Comparison of ENCODE assay signal across 8 cellular contexts in the genomic region with DNA sequence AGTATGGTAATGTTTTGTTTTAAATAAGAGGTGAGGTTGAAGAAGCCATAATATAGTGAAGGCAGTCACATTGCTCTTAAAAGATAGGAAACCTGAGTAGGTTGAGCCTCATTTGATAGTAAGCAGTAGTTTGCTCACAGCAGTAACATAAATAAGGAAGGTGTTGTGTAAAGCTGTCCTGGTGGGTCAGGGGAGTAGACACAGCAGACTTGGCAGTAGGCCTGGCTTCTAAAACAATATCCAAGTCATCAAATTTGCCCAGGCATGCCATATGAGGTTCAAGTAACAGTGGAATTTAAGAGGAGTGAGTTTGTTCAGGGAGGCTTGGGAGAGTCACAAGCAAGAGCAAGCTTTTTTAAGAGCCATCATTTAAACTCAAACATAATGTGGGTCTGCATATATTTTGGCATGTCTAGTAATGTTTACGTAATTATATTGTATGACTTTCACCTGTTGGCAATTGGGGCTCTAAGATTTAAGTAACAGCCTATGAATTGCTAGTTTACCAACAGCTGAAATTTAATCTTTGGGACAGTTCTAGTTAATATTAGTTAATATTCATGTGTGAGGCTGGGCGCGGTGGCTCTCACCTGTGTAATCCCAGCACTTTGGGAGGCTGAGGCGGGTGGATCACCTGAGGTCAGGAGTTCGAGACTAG. TPM values are rescaled to one million over a fixed set of nuclear protein-coding genes. Genes with fewer than 3 reads are reported as not detected.
DNase-seq lines count a peak whose midpoint lies in the region; ATAC-seq and TF ChIP-seq lines count a peak whose summit lies in the region.

No MANE protein-coding gene starts in this region.

- no peak for ATAC-seq in CD4-positive, CD25-positive, alpha-beta regulatory T cell (ENCODE audit: low read depth in 2 of 2)
- no peak for ATAC-seq in activated B cell treated with CpG ODN at 0.5 μM for 24 hours (ENCODE audit: low read depth)
- peak; percentile 37 for ATAC-seq in left lung
- ATAC-seq in GM21423 (IDR thresholded peaks at IDR 0.05; ENCODE audit: unreplicated experiment), result no peak
- no peak for ATAC-seq in HG02852 (IDR thresholded peaks at IDR 0.05; ENCODE audit: unreplicated experiment)

- H3K27me3 ChIP-seq in CD4-positive, CD25-positive, alpha-beta regulatory T cell (ENCODE audit: control insufficient read depth, insufficient read depth, low read length), result no peaks in the 10 kb centered on the region
- H3K27me3 ChIP-seq in left lung, result no peaks in the 10 kb centered on the region

- no peak for DNase-seq in CD4-positive, CD25-positive, alpha-beta regulatory T cell
- DNase-seq in activated B cell treated with CpG ODN at 0.5 μM for 24 hours (no peak), left lung (no peak), GM10266 (ENCODE audit: extremely low spot score) (no peak)
- DNase-seq in stimulated activated CD4-positive, alpha-beta T cell treated with anti-CD3 and anti-CD28 coated beads, Interleukin-2, amount 100 ng/mL, for 48 hours, result no peak

- H3K4me3 Mint-ChIP-seq in CD4-positive, CD25-positive, alpha-beta regulatory T cell, result peak overlapping the region in 3 of 4 donors; percentile 19 to 53 (median 20)
- H3K4me3 Mint-ChIP-seq in activated B cell treated with CpG ODN at 0.5 μM for 24 hours, result peak overlapping the region; percentile 20

- H3K4me1 ChIP-seq in CD4-positive, CD25-positive, alpha-beta regulatory T cell (ENCODE audit: control insufficient read depth, insufficient read depth, low read length, poor library complexity, severe bottlenecking), result peaks cover 93% of the 10 kb centered on the region
- H3K4me1 ChIP-seq in left lung, result peaks cover 35 to 87% of the 10 kb centered on the region in 2 donors

- CTCF ChIA-PET in activated B cell treated with CpG ODN at 0.5 μM for 24 hours (lab: Charles Lee), result interaction anchor here (1.2 to 3.8 kb wide), 5 partner anchors 12 to 289 kb away, joined by 3 to 42 read pairs (median 5); no protein-coding TSS in a partner anchor

- no peaks in the 10 kb centered on the region for H3K9me3 Mint-ChIP-seq in CD4-positive, CD25-positive, alpha-beta regulatory T cell
- no peaks in the 10 kb centered on the region for H3K9me3 Mint-ChIP-seq in activated B cell treated with CpG ODN at 0.5 μM for 24 hours

- H3K27ac Mint-ChIP-seq in CD4-positive, CD25-positive, alpha-beta regulatory T cell, result peak overlapping the region; percentile 50 to 65 (median 58)
- H3K27ac Mint-ChIP-seq in activated B cell treated with CpG ODN at 0.5 μM for 24 hours, result peak overlapping the region; percentile 88

- no peak for TF ChIP-seq RAD21 in Ishikawa (IDR thresholded peaks at IDR 0.05; ENCODE audit: low read depth)

- no peak for TF ChIP-seq CTCF in activated B cell treated with CpG ODN at 0.5 μM for 24 hours (IDR thresholded peaks at IDR 0.05)
- no peak for TF ChIP-seq CTCF in left lung (IDR thresholded peaks at IDR 0.05)
- no peak for TF ChIP-seq CTCF in GM10266 (IDR thresholded peaks at IDR 0.05; ENCODE audit: control insufficient read depth, insufficient read depth, low read depth, missing control alignments)

- intact Hi-C loops in activated B cell treated with CpG ODN at 0.5 μM for 24 hours (cut with micrococcal nuclease) (loop anchor here (2.0 kb wide), 1 partner anchor 17 kb away; no protein-coding TSS in a partner anchor), left lung (cut with DNase I) (loop anchor here in 1 of 2 donors (10.0 kb wide), 1 partner anchor 133 kb away; no protein-coding TSS in a partner anchor)

- POLR2A ChIA-PET in activated B cell treated with CpG ODN at 0.5 μM for 24 hours (lab: Charles Lee), result interaction anchor here (0.7 to 2.5 kb wide), 3 partner anchors 7 to 163 kb away, joined by 3 to 15 read pairs (median 3); partner anchors contain the start of gene NFATC3

- H3K27me3 Mint-ChIP-seq in CD4-positive, CD25-positive, alpha-beta regulatory T cell, result no peaks in the 10 kb centered on the region
- H3K27me3 Mint-ChIP-seq in activated B cell treated with CpG ODN at 0.5 μM for 24 hours, result no peaks in the 10 kb centered on the region

- H3K4me3 ChIP-seq in CD4-positive, CD25-positive, alpha-beta regulatory T cell (ENCODE audit: low read depth, low read length), result peak overlapping the region; percentile 56
- no peak overlapping the region for H3K4me3 ChIP-seq in left lung

- no peaks in the 10 kb centered on the region for H3K9me3 ChIP-seq in CD4-positive, CD25-positive, alpha-beta regulatory T cell (ENCODE audit: control insufficient read depth in 2 of 2, low read length in 2 of 2)
- H3K9me3 ChIP-seq in left lung, result no peaks in the 10 kb centered on the region

- H3K4me1 Mint-ChIP-seq in CD4-positive, CD25-positive, alpha-beta regulatory T cell, result peaks cover 53 to 85% (median 70%) of the 10 kb centered on the region in 4 donors
- H3K4me1 Mint-ChIP-seq in activated B cell treated with CpG ODN at 0.5 μM for 24 hours, result peaks cover 87% of the 10 kb centered on the region

- peak overlapping the region; percentile 18 for H3K27ac ChIP-seq in CD4-positive, CD25-positive, alpha-beta regulatory T cell (ENCODE audit: insufficient read depth, low read length, poor library complexity, severe bottlenecking)
- H3K27ac ChIP-seq in left lung, result peak overlapping the region; percentile 23 to 60

- no peaks in the 10 kb centered on the region for H3K36me3 Mint-ChIP-seq in CD4-positive, CD25-positive, alpha-beta regulatory T cell
- H3K36me3 Mint-ChIP-seq in activated B cell treated with CpG ODN at 0.5 μM for 24 hours (ENCODE audit: low read depth), result no peaks in the 10 kb centered on the region

- peak; percentile 38; the same call in 1 of the 2 replicates for TF ChIP-seq EP300 in Ishikawa (IDR thresholded peaks at IDR 0.05; ENCODE audit: borderline replicate concordance)

- H3K36me3 ChIP-seq in CD4-positive, CD25-positive, alpha-beta regulatory T cell (ENCODE audit: control insufficient read depth, insufficient read depth, low read length), result no peaks in the 10 kb centered on the region
- H3K36me3 ChIP-seq in left lung, result no peaks in the 10 kb centered on the region

TF ChIP-seq in Ishikawa, 13 proteins besides CTCF, POLR2A, EP300 and RAD21:
- TF ChIP-seq TCF12 (IDR thresholded peaks at IDR 0.05; ENCODE audit: low read depth), result peak; percentile 45; the same call in 1 of the 2 replicates
- TF ChIP-seq TEAD4 (IDR thresholded peaks at IDR 0.05), result peak; percentile 55
- no peak for TF ChIP-seq YY1 (IDR thresholded peaks at IDR 0.05; ENCODE audit: low read depth)
- no peak for TF ChIP-seq ZBTB7A (IDR thresholded peaks at IDR 0.05; ENCODE audit: low read depth)
- peak; percentile 76 for TF ChIP-seq CEBPB (IDR thresholded peaks at IDR 0.05)
- TF ChIP-seq CREB1 (IDR thresholded peaks at IDR 0.05; ENCODE audit: low read depth), result no peak
- no peak for TF ChIP-seq USF1 (IDR thresholded peaks at IDR 0.05)
- TF ChIP-seq, protein P1, sequence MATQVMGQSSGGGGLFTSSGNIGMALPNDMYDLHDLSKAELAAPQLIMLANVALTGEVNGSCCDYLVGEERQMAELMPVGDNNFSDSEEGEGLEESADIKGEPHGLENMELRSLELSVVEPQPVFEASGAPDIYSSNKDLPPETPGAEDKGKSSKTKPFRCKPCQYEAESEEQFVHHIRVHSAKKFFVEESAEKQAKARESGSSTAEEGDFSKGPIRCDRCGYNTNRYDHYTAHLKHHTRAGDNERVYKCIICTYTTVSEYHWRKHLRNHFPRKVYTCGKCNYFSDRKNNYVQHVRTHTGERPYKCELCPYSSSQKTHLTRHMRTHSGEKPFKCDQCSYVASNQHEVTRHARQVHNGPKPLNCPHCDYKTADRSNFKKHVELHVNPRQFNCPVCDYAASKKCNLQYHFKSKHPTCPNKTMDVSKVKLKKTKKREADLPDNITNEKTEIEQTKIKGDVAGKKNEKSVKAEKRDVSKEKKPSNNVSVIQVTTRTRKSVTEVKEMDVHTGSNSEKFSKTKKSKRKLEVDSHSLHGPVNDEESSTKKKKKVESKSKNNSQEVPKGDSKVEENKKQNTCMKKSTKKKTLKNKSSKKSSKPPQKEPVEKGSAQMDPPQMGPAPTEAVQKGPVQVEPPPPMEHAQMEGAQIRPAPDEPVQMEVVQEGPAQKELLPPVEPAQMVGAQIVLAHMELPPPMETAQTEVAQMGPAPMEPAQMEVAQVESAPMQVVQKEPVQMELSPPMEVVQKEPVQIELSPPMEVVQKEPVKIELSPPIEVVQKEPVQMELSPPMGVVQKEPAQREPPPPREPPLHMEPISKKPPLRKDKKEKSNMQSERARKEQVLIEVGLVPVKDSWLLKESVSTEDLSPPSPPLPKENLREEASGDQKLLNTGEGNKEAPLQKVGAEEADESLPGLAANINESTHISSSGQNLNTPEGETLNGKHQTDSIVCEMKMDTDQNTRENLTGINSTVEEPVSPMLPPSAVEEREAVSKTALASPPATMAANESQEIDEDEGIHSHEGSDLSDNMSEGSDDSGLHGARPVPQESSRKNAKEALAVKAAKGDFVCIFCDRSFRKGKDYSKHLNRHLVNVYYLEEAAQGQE (IDR thresholded peaks at IDR 0.05; ENCODE audit: low read depth), result no peak
- TF ChIP-seq EGR1 (IDR thresholded peaks at IDR 0.05), result no peak
- no peak for TF ChIP-seq TAF1 (IDR thresholded peaks at IDR 0.05; ENCODE audit: low read depth)
- peak; percentile 82 for TF ChIP-seq NFIC (IDR thresholded peaks at IDR 0.05)
- TF ChIP-seq, protein P2, sequence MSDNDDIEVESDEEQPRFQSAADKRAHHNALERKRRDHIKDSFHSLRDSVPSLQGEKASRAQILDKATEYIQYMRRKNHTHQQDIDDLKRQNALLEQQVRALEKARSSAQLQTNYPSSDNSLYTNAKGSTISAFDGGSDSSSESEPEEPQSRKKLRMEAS (IDR thresholded peaks at IDR 0.05), result 0 out of 2 replicates have a peak, but pooled peaks have one; percentile 25
- no peak for TF ChIP-seq FOXM1 (IDR thresholded peaks at IDR 0.05; ENCODE audit: borderline replicate concordance, low read depth)
TF ChIP-seq in Ishikawa: peak in this region for 5.

RNA-seq across cellular contexts. Expression of gene NFATC3, which starts 6.6 kb away (rescaled TPM):
- 115 TPM for total RNA-seq in CD4-positive, CD25-positive, alpha-beta regulatory T cell
- polyA plus RNA-seq in CD4-positive, CD25-positive, alpha-beta regulatory T cell, result 10 to 100 TPM; 52.0 to 67.5 (median 56.6) TPM
- total RNA-seq in activated B cell treated with CpG ODN at 0.5 μM for 24 hours, result 64.8 and 72.0 TPM in 2 replicates
- 10 to 100 TPM; 58.5 to 65.8 TPM for total RNA-seq in left lung
